Comparison of ENCODE assay signal across 1 cellular context in the genomic region with DNA sequence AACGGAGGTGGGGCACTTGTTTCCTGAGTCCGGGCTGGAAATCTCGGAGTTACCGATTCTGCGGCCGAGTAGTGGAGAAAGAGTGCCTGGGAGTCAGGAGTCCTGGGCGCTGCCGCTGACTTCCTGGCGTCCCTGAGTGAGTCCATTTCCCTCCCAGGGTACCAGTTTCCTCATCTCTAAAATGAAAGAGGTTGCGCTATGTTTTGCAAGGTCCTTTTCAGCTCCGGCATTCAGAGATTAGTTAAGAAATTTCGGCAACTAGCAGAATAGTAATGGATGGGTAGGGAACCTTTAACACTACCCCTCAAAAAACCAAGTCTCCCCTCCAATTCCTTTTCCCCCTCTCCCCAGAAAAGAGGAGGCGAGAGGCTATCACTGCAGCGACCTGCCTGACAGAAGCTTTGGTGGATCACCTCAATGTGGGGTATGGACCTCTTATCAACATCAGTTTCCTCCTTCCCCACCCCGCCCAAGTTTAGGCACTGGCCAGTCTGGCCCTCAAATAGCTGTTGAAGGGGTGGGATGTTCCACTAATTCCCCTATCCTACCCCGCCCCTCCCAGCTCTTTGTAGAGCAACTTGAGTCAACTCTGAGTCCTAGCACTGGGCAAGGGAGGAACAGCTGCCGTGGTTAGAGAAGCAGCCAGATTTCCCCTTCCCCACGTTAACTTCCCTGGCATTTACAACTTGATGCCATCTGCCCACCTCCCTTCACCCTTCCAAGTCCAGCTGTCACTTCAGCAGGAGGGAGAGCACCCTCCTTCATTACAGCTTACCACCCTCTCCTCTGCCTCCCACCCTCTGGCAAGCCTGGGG.
TF ChIP-seq lines count a peak whose summit lies in the region.

No MANE protein-coding gene starts in this region.

TF ChIP-seq in H1, 55 proteins besides CTCF, POLR2A, EP300 and RAD21:
- TF ChIP-seq HDAC6 (IDR thresholded peaks at IDR 0.05; ENCODE audit: low read depth, low read length) (no peak), SIN3A (conservative IDR thresholded peaks at IDR 0.05 in 1 of 2, IDR thresholded peaks at IDR 0.05 in 1 of 2; ENCODE audit: low read depth in 1 of 2, low read length in 2 of 2) (peak in 1 of 2 experiments; percentile 19; a peak in 1 of 4 replicates), TAF1 (IDR thresholded peaks at IDR 0.05; ENCODE audit: low read depth, low read length) (0 out of 2 replicates have a peak, but pooled peaks have one; percentile 10), RNF2 (IDR thresholded peaks at IDR 0.05; ENCODE audit: borderline replicate concordance, low read depth, low read length, missing control alignments, poor library complexity, severe bottlenecking) (no peak), KDM4A (IDR thresholded peaks at IDR 0.05; ENCODE audit: low read depth, low read length, severe bottlenecking) (peak; percentile 38), TEAD4 (IDR thresholded peaks at IDR 0.05; ENCODE audit: low read depth, low read length) (no peak), YY1 (IDR thresholded peaks at IDR 0.05; ENCODE audit: low read depth, low read length) (no peak)
- TF ChIP-seq, protein P1, sequence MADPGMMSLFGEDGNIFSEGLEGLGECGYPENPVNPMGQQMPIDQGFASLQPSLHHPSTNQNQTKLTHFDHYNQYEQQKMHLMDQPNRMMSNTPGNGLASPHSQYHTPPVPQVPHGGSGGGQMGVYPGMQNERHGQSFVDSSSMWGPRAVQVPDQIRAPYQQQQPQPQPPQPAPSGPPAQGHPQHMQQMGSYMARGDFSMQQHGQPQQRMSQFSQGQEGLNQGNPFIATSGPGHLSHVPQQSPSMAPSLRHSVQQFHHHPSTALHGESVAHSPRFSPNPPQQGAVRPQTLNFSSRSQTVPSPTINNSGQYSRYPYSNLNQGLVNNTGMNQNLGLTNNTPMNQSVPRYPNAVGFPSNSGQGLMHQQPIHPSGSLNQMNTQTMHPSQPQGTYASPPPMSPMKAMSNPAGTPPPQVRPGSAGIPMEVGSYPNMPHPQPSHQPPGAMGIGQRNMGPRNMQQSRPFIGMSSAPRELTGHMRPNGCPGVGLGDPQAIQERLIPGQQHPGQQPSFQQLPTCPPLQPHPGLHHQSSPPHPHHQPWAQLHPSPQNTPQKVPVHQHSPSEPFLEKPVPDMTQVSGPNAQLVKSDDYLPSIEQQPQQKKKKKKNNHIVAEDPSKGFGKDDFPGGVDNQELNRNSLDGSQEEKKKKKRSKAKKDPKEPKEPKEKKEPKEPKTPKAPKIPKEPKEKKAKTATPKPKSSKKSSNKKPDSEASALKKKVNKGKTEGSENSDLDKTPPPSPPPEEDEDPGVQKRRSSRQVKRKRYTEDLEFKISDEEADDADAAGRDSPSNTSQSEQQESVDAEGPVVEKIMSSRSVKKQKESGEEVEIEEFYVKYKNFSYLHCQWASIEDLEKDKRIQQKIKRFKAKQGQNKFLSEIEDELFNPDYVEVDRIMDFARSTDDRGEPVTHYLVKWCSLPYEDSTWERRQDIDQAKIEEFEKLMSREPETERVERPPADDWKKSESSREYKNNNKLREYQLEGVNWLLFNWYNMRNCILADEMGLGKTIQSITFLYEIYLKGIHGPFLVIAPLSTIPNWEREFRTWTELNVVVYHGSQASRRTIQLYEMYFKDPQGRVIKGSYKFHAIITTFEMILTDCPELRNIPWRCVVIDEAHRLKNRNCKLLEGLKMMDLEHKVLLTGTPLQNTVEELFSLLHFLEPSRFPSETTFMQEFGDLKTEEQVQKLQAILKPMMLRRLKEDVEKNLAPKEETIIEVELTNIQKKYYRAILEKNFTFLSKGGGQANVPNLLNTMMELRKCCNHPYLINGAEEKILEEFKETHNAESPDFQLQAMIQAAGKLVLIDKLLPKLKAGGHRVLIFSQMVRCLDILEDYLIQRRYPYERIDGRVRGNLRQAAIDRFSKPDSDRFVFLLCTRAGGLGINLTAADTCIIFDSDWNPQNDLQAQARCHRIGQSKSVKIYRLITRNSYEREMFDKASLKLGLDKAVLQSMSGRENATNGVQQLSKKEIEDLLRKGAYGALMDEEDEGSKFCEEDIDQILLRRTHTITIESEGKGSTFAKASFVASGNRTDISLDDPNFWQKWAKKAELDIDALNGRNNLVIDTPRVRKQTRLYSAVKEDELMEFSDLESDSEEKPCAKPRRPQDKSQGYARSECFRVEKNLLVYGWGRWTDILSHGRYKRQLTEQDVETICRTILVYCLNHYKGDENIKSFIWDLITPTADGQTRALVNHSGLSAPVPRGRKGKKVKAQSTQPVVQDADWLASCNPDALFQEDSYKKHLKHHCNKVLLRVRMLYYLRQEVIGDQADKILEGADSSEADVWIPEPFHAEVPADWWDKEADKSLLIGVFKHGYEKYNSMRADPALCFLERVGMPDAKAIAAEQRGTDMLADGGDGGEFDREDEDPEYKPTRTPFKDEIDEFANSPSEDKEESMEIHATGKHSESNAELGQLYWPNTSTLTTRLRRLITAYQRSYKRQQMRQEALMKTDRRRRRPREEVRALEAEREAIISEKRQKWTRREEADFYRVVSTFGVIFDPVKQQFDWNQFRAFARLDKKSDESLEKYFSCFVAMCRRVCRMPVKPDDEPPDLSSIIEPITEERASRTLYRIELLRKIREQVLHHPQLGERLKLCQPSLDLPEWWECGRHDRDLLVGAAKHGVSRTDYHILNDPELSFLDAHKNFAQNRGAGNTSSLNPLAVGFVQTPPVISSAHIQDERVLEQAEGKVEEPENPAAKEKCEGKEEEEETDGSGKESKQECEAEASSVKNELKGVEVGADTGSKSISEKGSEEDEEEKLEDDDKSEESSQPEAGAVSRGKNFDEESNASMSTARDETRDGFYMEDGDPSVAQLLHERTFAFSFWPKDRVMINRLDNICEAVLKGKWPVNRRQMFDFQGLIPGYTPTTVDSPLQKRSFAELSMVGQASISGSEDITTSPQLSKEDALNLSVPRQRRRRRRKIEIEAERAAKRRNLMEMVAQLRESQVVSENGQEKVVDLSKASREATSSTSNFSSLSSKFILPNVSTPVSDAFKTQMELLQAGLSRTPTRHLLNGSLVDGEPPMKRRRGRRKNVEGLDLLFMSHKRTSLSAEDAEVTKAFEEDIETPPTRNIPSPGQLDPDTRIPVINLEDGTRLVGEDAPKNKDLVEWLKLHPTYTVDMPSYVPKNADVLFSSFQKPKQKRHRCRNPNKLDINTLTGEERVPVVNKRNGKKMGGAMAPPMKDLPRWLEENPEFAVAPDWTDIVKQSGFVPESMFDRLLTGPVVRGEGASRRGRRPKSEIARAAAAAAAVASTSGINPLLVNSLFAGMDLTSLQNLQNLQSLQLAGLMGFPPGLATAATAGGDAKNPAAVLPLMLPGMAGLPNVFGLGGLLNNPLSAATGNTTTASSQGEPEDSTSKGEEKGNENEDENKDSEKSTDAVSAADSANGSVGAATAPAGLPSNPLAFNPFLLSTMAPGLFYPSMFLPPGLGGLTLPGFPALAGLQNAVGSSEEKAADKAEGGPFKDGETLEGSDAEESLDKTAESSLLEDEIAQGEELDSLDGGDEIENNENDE (IDR thresholded peaks at IDR 0.05; ENCODE audit: insufficient replicate concordance, low read length) = no peak
- TF ChIP-seq, protein P2, sequence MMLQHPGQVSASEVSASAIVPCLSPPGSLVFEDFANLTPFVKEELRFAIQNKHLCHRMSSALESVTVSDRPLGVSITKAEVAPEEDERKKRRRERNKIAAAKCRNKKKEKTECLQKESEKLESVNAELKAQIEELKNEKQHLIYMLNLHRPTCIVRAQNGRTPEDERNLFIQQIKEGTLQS (IDR thresholded peaks at IDR 0.05; ENCODE audit: insufficient read depth, low read depth, low read length) = no peak
